Comparison of ENCODE assay signal across 14 cellular contexts in genomic region chr17:67574658-67575293, GRCh38.
DNase-seq lines count a peak whose midpoint lies in the region; ATAC-seq and TF ChIP-seq lines count a peak whose summit lies in the region.
"Had no signal": no experiment of that assay in that cellular context is flagged by ENCODE, and none has a peak within 500 bp of the region (broad histone marks: within the 10 kb centered on the region; RNA-seq: fewer than 3 reads in every experiment).

No MANE protein-coding gene starts in this region.

- no peaks in the 10 kb centered on the region for H3K36me3 Mint-ChIP-seq in natural killer cell treated with Interleukin-12 subunit alpha and Interleukin-12 subunit beta and Interleukin-15 and Interleukin-18, amount 100 ng/mL, for 72 hours
- no peaks in the 10 kb centered on the region for H3K36me3 Mint-ChIP-seq in natural killer cell
- H3K36me3 Mint-ChIP-seq in H9 (ENCODE audit: insufficient read depth in 1 of 3, low read depth in 3 of 3): peaks cover 2 to 16% (median 5%) of the 10 kb centered on the region in 3 experiments; a peak in 4 of 7 replicates

- no peak overlapping the region for H3K4ac ChIP-seq in H9 (ENCODE audit: low read depth, low read length)

- no peak overlapping the region for H3K4me3 ChIP-seq in thymus (ENCODE audit: low read length)
- H3K4me3 ChIP-seq: HAP-1, SJSA1, skin epidermis had no signal

- no peak overlapping the region for H2AK5ac ChIP-seq in H9 (ENCODE audit: insufficient read length, low read length)

- H4K5ac ChIP-seq in H9 (ENCODE audit: insufficient read length, low read depth, low read length): no peak overlapping the region

- no peak overlapping the region for H3K4me3 Mint-ChIP-seq in natural killer cell treated with Interleukin-12 subunit alpha and Interleukin-12 subunit beta and Interleukin-15 and Interleukin-18, amount 100 ng/mL, for 72 hours
- H3K4me3 Mint-ChIP-seq in natural killer cell (no peak overlapping the region), H9 (no peak overlapping the region)

- H3K27me3 ChIP-seq in H9 (ENCODE audit: insufficient read depth, low read length) (no peaks in the 10 kb centered on the region), thymus (ENCODE audit: control insufficient read depth, insufficient read depth) (no peaks in the 10 kb centered on the region)

- no peak overlapping the region for H3K23ac ChIP-seq in H9 (ENCODE audit: insufficient read length, low read depth, low read length)

- no peak overlapping the region for H2BK5ac ChIP-seq in H9 (ENCODE audit: insufficient read length, low read length)

- no peak overlapping the region for H3K56ac ChIP-seq in H9 (ENCODE audit: insufficient read length, low read depth, low read length)

- no peak overlapping the region for H2BK12ac ChIP-seq in H9 (ENCODE audit: insufficient read length, low read depth, low read length)

- H2BK20ac ChIP-seq in H9 (ENCODE audit: low read depth, low read length, poor library complexity, severe bottlenecking): no peak overlapping the region

- peak overlapping the region; percentile 32 to 34 for H3K27ac Mint-ChIP-seq in natural killer cell treated with Interleukin-12 subunit alpha and Interleukin-12 subunit beta and Interleukin-15 and Interleukin-18, amount 100 ng/mL, for 72 hours
- H3K27ac Mint-ChIP-seq in natural killer cell: peak overlapping the region in 1 of 2 donors; percentile 66
- H3K27ac Mint-ChIP-seq in H9: peak overlapping the region; percentile 50 to 93 (median 85); a peak in 4 of 7 replicates

- H3T11ph ChIP-seq in H9 (ENCODE audit: low read length): no peak overlapping the region

- H4K8ac ChIP-seq in H9 (replicated peaks; ENCODE audit: insufficient read length, low read depth, low read length): no peak overlapping the region

- no peaks in the 10 kb centered on the region for H3K9me3 Mint-ChIP-seq in natural killer cell treated with Interleukin-12 subunit alpha and Interleukin-12 subunit beta and Interleukin-15 and Interleukin-18, amount 100 ng/mL, for 72 hours
- H3K9me3 Mint-ChIP-seq in natural killer cell: no peaks in the 10 kb centered on the region
- no peaks in the 10 kb centered on the region for H3K9me3 Mint-ChIP-seq in H9

- H3K23me2 ChIP-seq in H9 (ENCODE audit: insufficient read length, low read depth, low read length, poor library complexity, severe bottlenecking): no peaks in the 10 kb centered on the region

- H3K27ac ChIP-seq in H9 (ENCODE audit: insufficient read length, low read depth, low read length): no peak overlapping the region
- peak overlapping the region; percentile 4 for H3K27ac ChIP-seq in thymus (ENCODE audit: low read depth)
- H3K27ac ChIP-seq: SJSA1, skin epidermis had no signal

- no peaks in the 10 kb centered on the region for H4K20me1 ChIP-seq in H9 (ENCODE audit: control insufficient read depth, insufficient read depth, insufficient read length)

- H4K91ac ChIP-seq in H9 (ENCODE audit: insufficient read length, low read depth, low read length): no peak overlapping the region

- no peaks in the 10 kb centered on the region for H3K27me3 Mint-ChIP-seq in natural killer cell treated with Interleukin-12 subunit alpha and Interleukin-12 subunit beta and Interleukin-15 and Interleukin-18, amount 100 ng/mL, for 72 hours
- H3K27me3 Mint-ChIP-seq in natural killer cell (ENCODE audit: low read depth in 2 of 2): no peaks in the 10 kb centered on the region
- H3K27me3 Mint-ChIP-seq in H9 (ENCODE audit: low read depth): no peaks in the 10 kb centered on the region

- no peaks in the 10 kb centered on the region for H3K79me1 ChIP-seq in H9 (ENCODE audit: insufficient read depth, low read depth, low read length, poor library complexity, severe bottlenecking)

- no peak overlapping the region for H2BK15ac ChIP-seq in H9 (ENCODE audit: low read depth, low read length)

- peaks cover 7% of the 10 kb centered on the region for H3K36me3 ChIP-seq in thymus (ENCODE audit: control insufficient read depth, insufficient read depth)
- H3K36me3 ChIP-seq: HAP-1, SJSA1 had no signal

- ATAC-seq in natural killer cell treated with Interleukin-12 subunit alpha and Interleukin-12 subunit beta and Interleukin-15 and Interleukin-18, amount 100 ng/mL, for 72 hours: no peak
- no peak for ATAC-seq in natural killer cell
- ATAC-seq in HG03139 (IDR thresholded peaks at IDR 0.05; ENCODE audit: unreplicated experiment): no peak

- intact Hi-C loops in natural killer cell (cut with micrococcal nuclease): no loop called here

- H3K18ac ChIP-seq in H9 (ENCODE audit: insufficient read length, low read depth, low read length): no peak overlapping the region

- H3K4me1 Mint-ChIP-seq in natural killer cell treated with Interleukin-12 subunit alpha and Interleukin-12 subunit beta and Interleukin-15 and Interleukin-18, amount 100 ng/mL, for 72 hours (ENCODE audit: low read depth in 2 of 2): peaks cover 22 to 23% of the 10 kb centered on the region in 2 donors
- H3K4me1 Mint-ChIP-seq in natural killer cell (peaks cover 33 to 34% of the 10 kb centered on the region in 2 donors), H9 (peaks cover 17 to 25% of the 10 kb centered on the region in 2 experiments)

- no peak overlapping the region for H3K14ac ChIP-seq in H9 (ENCODE audit: insufficient read depth, low read length)

- H3K4me2 ChIP-seq in H9 (ENCODE audit: insufficient read depth, insufficient read length, low read length): no peak overlapping the region

- H3K9ac ChIP-seq in H9 (ENCODE audit: extremely low read depth, insufficient read length, low read length): no peak overlapping the region

- H3K79me2 ChIP-seq in H9 (ENCODE audit: insufficient read depth, low read length): no peaks in the 10 kb centered on the region

- H2AFZ ChIP-seq in H9 (ENCODE audit: low read length): no peak overlapping the region

- H3K4me1 ChIP-seq in H9 (ENCODE audit: insufficient read depth, low read length) (peaks cover 3% of the 10 kb centered on the region; the same call in 1 of the 2 replicates), thymus (ENCODE audit: control insufficient read depth, insufficient read depth, low read length) (no peaks in the 10 kb centered on the region)
- H3K4me1 ChIP-seq: SJSA1 had no signal

- DNase-seq in natural killer cell treated with Interleukin-12 subunit alpha and Interleukin-12 subunit beta and Interleukin-15 and Interleukin-18, amount 100 ng/mL, for 72 hours (ENCODE audit: low spot score): no peak
- DNase-seq in natural killer cell (no peak), H9 (no peak), NCI-H526 treated with DMSO at 0.1 percent for 48 hours (lab: John Stamatoyannopoulos, UW) (peak; percentile 81), HK-2 (ENCODE audit: unreplicated experiment) (no peak), GF-D8 (lab: John Stamatoyannopoulos, UW) (no peak)
- DNase-seq: activated CD4-positive, alpha-beta T cell treated with anti-CD3 and anti-CD28 coated beads, Interleukin-2, amount 50 U/mL, for 1 hour; GDM1; stimulated activated CD8-positive, alpha-beta memory T cell treated with anti-CD3 and anti-CD28 coated beads, Interleukin-4, amount 100 ng/mL, for 48 hours had no signal

- TF ChIP-seq CTCF in natural killer cell (IDR thresholded peaks at IDR 0.05) (no peak), H9 (conservative IDR thresholded peaks at IDR 0.05) (no peak)

- WGBS in H9 (ENCODE audit: extremely low coverage, insufficient read length, low lambda C conversion rate): no CpG with 5 or more reads among the region's 13 CpGs
- WGBS in thymus: 96% methylated on average over 13 of the region's 13 CpGs

- no peak overlapping the region for H2BK120ac ChIP-seq in H9 (ENCODE audit: low read depth, low read length, poor library complexity, severe bottlenecking)

- no peaks in the 10 kb centered on the region for H3K9me3 ChIP-seq in H9 (ENCODE audit: control insufficient read depth, low read depth, low read length)
- H3K9me3 ChIP-seq in thymus (ENCODE audit: control insufficient read depth): no peaks in the 10 kb centered on the region
- H3K9me3 ChIP-seq: HAP-1 had no signal
